ENCODE assay signal across 29 cellular contexts in genomic region chr10:132740542-132741066, GRCh38. TPM values are rescaled to one million over a fixed set of nuclear protein-coding genes. Genes with fewer than 3 reads are reported as not detected.
"Had no signal": no experiment of that assay in that cellular context is flagged by ENCODE, and none has a peak within 500 bp of the region (broad histone marks: within the 10 kb centered on the region; RNA-seq: fewer than 3 reads in every experiment).

No MANE protein-coding gene starts in this region.

- ATAC-seq: activated T-cell treated with anti-CD3 and anti-CD28 coated beads, Interleukin-2, amount 50 U/mL, for 4 hours; esophagus mucosa; left cardiac atrium; sciatic nerve; stimulated activated memory B cell treated with anti-CD40 and anti-IgM and Interleukin-4, amounts not matched to agents 10 μg/mL and 1 μg/mL and 100 μg/mL, for 72 hours had no signal

- H3K4me3 Mint-ChIP-seq: activated naive CD8-positive, alpha-beta T cell treated with anti-CD3 and anti-CD28 coated beads, Interleukin-2, amount 10 ng/mL, durations not matched to agents 7 days and 5 days; activated T-cell treated with anti-CD3 and anti-CD28 coated beads, Interleukin-2, amount 50 U/mL, for 4 hours; dendritic cell treated with granulocyte-macrophage colony-stimulating factor and Interleukin-4, amounts not matched to agents 40 ng/mL and 50 ng/mL, for 4 days; memory B cell; stimulated activated memory B cell treated with anti-CD40 and anti-IgM and Interleukin-4, amounts not matched to agents 10 μg/mL and 1 μg/mL and 100 μg/mL, for 72 hours had no signal

- H3K4me3 ChIP-seq: smooth muscle cell, thoracic aorta had no signal

- H3K9me3 ChIP-seq: thoracic aorta had no signal

- H3K27me3 Mint-ChIP-seq: activated naive CD8-positive, alpha-beta T cell treated with anti-CD3 and anti-CD28 coated beads, Interleukin-2, amount 10 ng/mL, durations not matched to agents 7 days and 5 days; dendritic cell treated with granulocyte-macrophage colony-stimulating factor and Interleukin-4, amounts not matched to agents 40 ng/mL and 50 ng/mL, for 4 days; memory B cell; stimulated activated memory B cell treated with anti-CD40 and anti-IgM and Interleukin-4, amounts not matched to agents 10 μg/mL and 1 μg/mL and 100 μg/mL, for 72 hours had no signal

- H3K36me3 Mint-ChIP-seq: activated naive CD8-positive, alpha-beta T cell treated with anti-CD3 and anti-CD28 coated beads, Interleukin-2, amount 10 ng/mL, durations not matched to agents 7 days and 5 days; memory B cell had no signal

- H3K4me1 Mint-ChIP-seq: activated naive CD8-positive, alpha-beta T cell treated with anti-CD3 and anti-CD28 coated beads, Interleukin-2, amount 10 ng/mL, durations not matched to agents 7 days and 5 days; memory B cell; stimulated activated memory B cell treated with anti-CD40 and anti-IgM and Interleukin-4, amounts not matched to agents 10 μg/mL and 1 μg/mL and 100 μg/mL, for 72 hours had no signal

- FAIRE-seq: bronchial epithelial cell, endothelial cell of umbilical vein, frontal cortex had no signal

- DNase-seq: activated CD4-positive, alpha-beta T cell treated with anti-CD3 and anti-CD28 coated beads for 1 hour; activated CD8-positive, alpha-beta memory T cell treated with anti-CD3 and anti-CD28 coated beads for 24 hours; activated CD8-positive, alpha-beta memory T cell treated with anti-CD3 and anti-CD28 coated beads, Interleukin-2, amount 50 U/mL, for 4 hours; activated naive CD4-positive, alpha-beta T cell treated with Interleukin-2 at 50 U/mL for 16 hours; activated naive CD8-positive, alpha-beta T cell treated with anti-CD3 and anti-CD28 coated beads, Interleukin-2, amount 10 ng/mL, durations not matched to agents 7 days and 5 days; activated T-cell treated with anti-CD3 and anti-CD28 coated beads, Interleukin-2, amount 50 U/mL, for 4 hours; amniotic stem cell; cerebellar nuclear complex; effector CD8-positive, alpha-beta T cell; glutamatergic neuron; hypothalamus; left cardiac atrium; nucleus accumbens; stimulated activated CD4-positive, alpha-beta T cell treated with anti-CD3 and anti-CD28 coated beads, Interleukin-15, amount 100 ng/mL, for 24 hours; T-helper 9 cell had no signal

- H3K27ac Mint-ChIP-seq: activated naive CD8-positive, alpha-beta T cell treated with anti-CD3 and anti-CD28 coated beads, Interleukin-2, amount 10 ng/mL, durations not matched to agents 7 days and 5 days; dendritic cell treated with granulocyte-macrophage colony-stimulating factor and Interleukin-4, amounts not matched to agents 40 ng/mL and 50 ng/mL, for 4 days; memory B cell; stimulated activated memory B cell treated with anti-CD40 and anti-IgM and Interleukin-4, amounts not matched to agents 10 μg/mL and 1 μg/mL and 100 μg/mL, for 72 hours had no signal

- H3K27ac ChIP-seq: thoracic aorta had no signal

- H3K9me3 Mint-ChIP-seq: activated naive CD8-positive, alpha-beta T cell treated with anti-CD3 and anti-CD28 coated beads, Interleukin-2, amount 10 ng/mL, durations not matched to agents 7 days and 5 days; activated T-cell treated with anti-CD3 and anti-CD28 coated beads, Interleukin-2, amount 50 U/mL, for 4 hours; dendritic cell treated with granulocyte-macrophage colony-stimulating factor and Interleukin-4, amounts not matched to agents 40 ng/mL and 50 ng/mL, for 4 days; memory B cell; stimulated activated memory B cell treated with anti-CD40 and anti-IgM and Interleukin-4, amounts not matched to agents 10 μg/mL and 1 μg/mL and 100 μg/mL, for 72 hours had no signal

RNA-seq across cellular contexts. Expression of gene NKX6-2, which starts 45.3 kb away (rescaled TPM):
- total RNA-seq: activated naive CD8-positive, alpha-beta T cell treated with anti-CD3 and anti-CD28 coated beads, Interleukin-2, amount 10 ng/mL, durations not matched to agents 7 days and 5 days; activated T-cell treated with anti-CD3 and anti-CD28 coated beads, Interleukin-2, amount 50 U/mL, for 4 hours; bronchial epithelial cell; endothelial cell of umbilical vein; left cardiac atrium; lower leg skin; smooth muscle cell; T-helper 1 cell treated with Interleukin-12 subunit alpha and Interleukin-12 subunit beta and Interleukin-4 antibody, amounts not matched to agents 30 ng/mL and 1 ng/mL, for 36 hours; ureter had no signal
- polyA plus RNA-seq: endothelial cell of umbilical vein, neural cell had no signal
